ENCODE assay signal across 1 cellular context in genomic region chr6:96391776-96392175, GRCh38.
TF ChIP-seq lines count a peak whose summit lies in the region.

No MANE protein-coding gene starts in this region.

TF ChIP-seq in H1, 55 proteins besides CTCF, POLR2A, EP300 and RAD21:
- no peak for TF ChIP-seq CBX8 (IDR thresholded peaks at IDR 0.05; ENCODE audit: borderline replicate concordance, low read depth, low read length)
- no peak for TF ChIP-seq NANOG (IDR thresholded peaks at IDR 0.05; ENCODE audit: insufficient read depth, low read depth, low read length, poor library complexity, severe bottlenecking)
- no peak for TF ChIP-seq E2F6 (IDR thresholded peaks at IDR 0.05)
- no peak for TF ChIP-seq CHD1 (IDR thresholded peaks at IDR 0.05; ENCODE audit: low read depth, low read length)
- TF ChIP-seq KDM4A (IDR thresholded peaks at IDR 0.05; ENCODE audit: low read depth, low read length, severe bottlenecking) = no peak
- TF ChIP-seq SIN3A (conservative IDR thresholded peaks at IDR 0.05 in 1 of 2, IDR thresholded peaks at IDR 0.05 in 1 of 2; ENCODE audit: low read depth in 1 of 2, low read length in 2 of 2) = 0 out of 4 replicates have a peak, but pooled peaks of 1 of the 2 experiments have one; percentile 22
- TF ChIP-seq SP1 (IDR thresholded peaks at IDR 0.05; ENCODE audit: low read depth, low read length) = 0 out of 2 replicates have a peak, but pooled peaks have one; percentile 15
- TF ChIP-seq RXRA (IDR thresholded peaks at IDR 0.05; ENCODE audit: insufficient read depth, low read depth, low read length) = no peak
- no peak for TF ChIP-seq GTF2F1 (IDR thresholded peaks at IDR 0.05; ENCODE audit: borderline replicate concordance, low read depth, low read length)
- TF ChIP-seq JUND (IDR thresholded peaks at IDR 0.05; ENCODE audit: low read length) = no peak
- peak; percentile 46 for TF ChIP-seq ASH2L (IDR thresholded peaks at IDR 0.05; ENCODE audit: low read length)
- no peak for TF ChIP-seq SP4 (IDR thresholded peaks at IDR 0.05; ENCODE audit: low read length)
